ENCODE assay signal across 19 cellular contexts in the genomic region with DNA sequence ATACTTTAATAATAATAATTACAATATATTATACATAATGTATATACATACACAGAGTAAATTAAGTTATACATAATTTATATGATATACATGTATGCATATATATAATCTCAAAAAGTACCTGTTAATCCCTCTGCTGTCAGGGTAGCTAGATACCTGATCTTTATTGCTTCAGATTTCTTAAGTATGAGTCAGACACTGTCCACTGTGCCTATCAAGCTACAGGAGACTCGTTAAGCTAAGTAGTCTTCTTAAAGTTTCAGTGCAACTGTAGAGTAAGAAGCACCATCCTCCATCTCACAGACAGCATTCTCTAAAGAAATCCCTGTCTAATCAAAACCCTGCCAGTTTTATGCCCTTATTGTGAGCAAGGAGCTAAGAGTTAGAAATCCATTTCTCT.
DNase-seq lines count a peak whose midpoint lies in the region; ATAC-seq and TF ChIP-seq lines count a peak whose summit lies in the region.
"Had no signal": no experiment of that assay in that cellular context is flagged by ENCODE, and none has a peak within 500 bp of the region (broad histone marks: within the 10 kb centered on the region; RNA-seq: fewer than 3 reads in every experiment).

No MANE protein-coding gene starts in this region.

- no peaks in the 10 kb centered on the region for H4K20me1 ChIP-seq in HCT116 (ENCODE audit: insufficient read depth)

- no peaks in the 10 kb centered on the region for H3K79me2 ChIP-seq in HCT116 (ENCODE audit: insufficient read depth, low read length)

- no peak overlapping the region for H3K4me3 Mint-ChIP-seq in activated CD4-positive, alpha-beta memory T cell treated with anti-CD3 and anti-CD28 coated beads for 36 hours
- H3K4me3 Mint-ChIP-seq: CD14-positive monocyte had no signal

- H3K4me2 ChIP-seq in HCT116 (ENCODE audit: low read length), result peak overlapping the region; percentile 24; the same call in 1 of the 2 replicates

- RAD21 ChIA-PET in HCT116 (lab: Charles Lee; ENCODE audit: low non-redundant PET in 1 of 2, low total read pairs in 2 of 2, uncharacterized antibody in 2 of 2, unreplicated experiment in 2 of 2), result no interaction called here

- POLR2A ChIA-PET in A673 (lab: Charles Lee; ENCODE audit: low non-redundant PET) (no interaction called here), HCT116 (lab: Charles Lee) (no interaction called here)
- POLR2A ChIA-PET in activated CD4-positive, alpha-beta memory T cell treated with anti-CD3 and anti-CD28 coated beads for 36 hours (lab: Charles Lee), result no interaction called here

- H3K27ac ChIP-seq in A673 (ENCODE audit: low read depth, low read length, poor library complexity, severe bottlenecking) (no peak overlapping the region), HCT116 (ENCODE audit: low read depth, low read length) (no peak overlapping the region), WERI-Rb-1 (no peak overlapping the region)
- H3K27ac ChIP-seq: RWPE1, SJCRH30 had no signal

- no peak for TF ChIP-seq POLR2A in HCT116 (IDR thresholded peaks at IDR 0.05; ENCODE audit: borderline replicate concordance, extremely low read depth, insufficient read depth, insufficient read length)

- ATAC-seq in HCT116, result peak; percentile 61; the same call in 1 of the 2 replicates

- no peak overlapping the region for H3K27ac Mint-ChIP-seq in activated CD4-positive, alpha-beta memory T cell treated with anti-CD3 and anti-CD28 coated beads for 36 hours
- H3K27ac Mint-ChIP-seq: CD14-positive monocyte had no signal

- H3K9ac ChIP-seq in HCT116 (ENCODE audit: low read length), result no peak overlapping the region

- H3K4me3 ChIP-seq in A673 (ENCODE audit: low read depth, low read length, poor library complexity, severe bottlenecking), result no peak overlapping the region
- H3K4me3 ChIP-seq in HCT116 (replicated peaks in 1 of 2; ENCODE audit: low read depth in 1 of 2, low read length in 2 of 2), result no peak overlapping the region
- H3K4me3 ChIP-seq in WERI-Rb-1 (ENCODE audit: low read depth, low read length), result no peak overlapping the region
- H3K4me3 ChIP-seq: SJCRH30 had no signal

- TF ChIP-seq CTCF in A673 (conservative IDR thresholded peaks at IDR 0.05; ENCODE audit: low read depth, low read length) (no peak), HCT116 (IDR thresholded peaks at IDR 0.05 in 2 of 3, conservative IDR thresholded peaks at IDR 0.05 in 1 of 3; ENCODE audit: borderline replicate concordance in 1 of 3, insufficient read depth in 1 of 3, low read depth in 2 of 3, low read length in 2 of 3) (no peak), WERI-Rb-1 (IDR thresholded peaks at IDR 0.05; ENCODE audit: low read depth, low read length) (no peak)

- H3K4me1 Mint-ChIP-seq in activated CD4-positive, alpha-beta memory T cell treated with anti-CD3 and anti-CD28 coated beads for 36 hours (ENCODE audit: low read depth), result no peaks in the 10 kb centered on the region
- H3K4me1 Mint-ChIP-seq: CD14-positive monocyte had no signal

- H2AFZ ChIP-seq in HCT116 (ENCODE audit: low read depth, low read length, poor library complexity, severe bottlenecking), result peak overlapping the region; percentile 57

- intact Hi-C loops in A673 (cut with micrococcal nuclease; ENCODE audit: unreplicated experiment) (no loop called here), HCT116 (cut with micrococcal nuclease) (no loop called here)
- intact Hi-C loops in activated CD4-positive, alpha-beta memory T cell treated with anti-CD3 and anti-CD28 coated beads for 36 hours (cut with micrococcal nuclease), result no loop called here

- H3K4me1 ChIP-seq in A673 (ENCODE audit: insufficient read depth, low read length, poor library complexity, severe bottlenecking) (no peaks in the 10 kb centered on the region), HCT116 (ENCODE audit: control insufficient read depth in 1 of 2, insufficient read depth in 2 of 2, low read length in 2 of 2) (peaks cover 0 to 4% of the 10 kb centered on the region in 2 experiments; a peak in 3 of 4 replicates)
- H3K4me1 ChIP-seq: SJCRH30 had no signal

- CTCF ChIA-PET in A673 (lab: Charles Lee) (no interaction called here), HCT116 (lab: Charles Lee) (no interaction called here)
- CTCF ChIA-PET in activated CD4-positive, alpha-beta memory T cell treated with anti-CD3 and anti-CD28 coated beads for 36 hours (lab: Charles Lee), result no interaction called here

- H3K9me3 ChIP-seq in A673 (ENCODE audit: low read depth, low read length, poor library complexity, severe bottlenecking) (no peaks in the 10 kb centered on the region), HCT116 (ENCODE audit: control insufficient read depth in 1 of 2, insufficient read depth in 1 of 2, low read depth in 1 of 2, low read length in 2 of 2) (no peaks in the 10 kb centered on the region), WERI-Rb-1 (ENCODE audit: severe bottlenecking) (no peaks in the 10 kb centered on the region)
- H3K9me3 ChIP-seq: SJCRH30 had no signal

- no peaks in the 10 kb centered on the region for H3K27me3 Mint-ChIP-seq in activated CD4-positive, alpha-beta memory T cell treated with anti-CD3 and anti-CD28 coated beads for 36 hours

- no TSS peak for BruUV-seq in A673 (replicated peaks; lab: Mats Ljungman, UMichigan)
- BruUV-seq in HCT116 (replicated peaks; lab: Mats Ljungman, UMichigan), result no TSS peak

- no peaks in the 10 kb centered on the region for H3K9me2 ChIP-seq in HCT116 (ENCODE audit: insufficient read depth)

- no peaks in the 10 kb centered on the region for H3K36me3 ChIP-seq in A673 (ENCODE audit: insufficient read depth, low read length, poor library complexity, severe bottlenecking)
- H3K36me3 ChIP-seq in HCT116 (ENCODE audit: control insufficient read depth in 1 of 2, insufficient read depth in 2 of 2, low read length in 2 of 2), result no peaks in the 10 kb centered on the region
- H3K36me3 ChIP-seq in WERI-Rb-1, result no peaks in the 10 kb centered on the region
- H3K36me3 ChIP-seq: SJCRH30 had no signal

- no peaks in the 10 kb centered on the region for H3K27me3 ChIP-seq in A673 (replicated peaks; ENCODE audit: insufficient read depth, low read depth, low read length, poor library complexity)
- no peaks in the 10 kb centered on the region for H3K27me3 ChIP-seq in HCT116 (ENCODE audit: insufficient read depth, low read length)
- no peaks in the 10 kb centered on the region for H3K27me3 ChIP-seq in WERI-Rb-1 (ENCODE audit: insufficient read depth, low read depth, severe bottlenecking)
- H3K27me3 ChIP-seq: SJCRH30 had no signal

- no peak for TF ChIP-seq RAD21 in HCT116 (IDR thresholded peaks at IDR 0.05; ENCODE audit: low read depth)

- H3K36me3 Mint-ChIP-seq in activated CD4-positive, alpha-beta memory T cell treated with anti-CD3 and anti-CD28 coated beads for 36 hours, result no peaks in the 10 kb centered on the region
- H3K36me3 Mint-ChIP-seq: CD14-positive monocyte had no signal

- DNase-seq in A673 (ENCODE audit: low spot score) (peak; percentile 4), HCT116 (ENCODE audit: low read depth, low spot score) (no peak), WERI-Rb-1 (peak; percentile 12), iPS-NIHi11 (ENCODE audit: low spot score) (peak; percentile 15), DMS114 treated with DMSO at 0.1 percent for 48 hours (lab: John Stamatoyannopoulos, UW; ENCODE audit: unreplicated experiment) (no peak)
- no peak for DNase-seq in activated CD4-positive, alpha-beta T cell treated with anti-CD3 and anti-CD28 coated beads, Interleukin-2, amount 50 U/mL, for 4 hours
- DNase-seq in activated CD4-positive, alpha-beta memory T cell treated with anti-CD3 and anti-CD28 coated beads for 36 hours, result no peak
- DNase-seq: ACHN, AML-193, DMS153, H7, MM.1S, NCI-H1092 treated with DMSO at 0.1 percent for 48 hours, NCI-H2081 treated with DMSO at 0.1 percent for 48 hours, NCI-H2227 treated with DMSO at 0.1 percent for 48 hours, NCI-H526 treated with DMSO at 0.1 percent for 48 hours, SJCRH30 had no signal

- peaks cover 4% of the 10 kb centered on the region for H3K9me3 Mint-ChIP-seq in activated CD4-positive, alpha-beta memory T cell treated with anti-CD3 and anti-CD28 coated beads for 36 hours

TF ChIP-seq in HCT116, 20 proteins besides CTCF, POLR2A, EP300 and RAD21:
- TF ChIP-seq ZNF274 (IDR thresholded peaks at IDR 0.05; ENCODE audit: low read depth, low read length), result no peak
- 0 out of 2 replicates have a peak, but pooled peaks have one; percentile 12 for TF ChIP-seq FOSL1 (IDR thresholded peaks at IDR 0.05; ENCODE audit: low read depth)

Comparison
In these comparisons a context has a peak if more than half of its experiments do, and no peak if none do; other contexts are left out.
1. DNase-seq: peak in A673 (single experiment), WERI-Rb-1 (single experiment) and iPS-NIHi11 (single experiment); none in HCT116 (single experiment), activated CD4-positive, alpha-beta T cell treated with anti-CD3 and anti-CD28 coated beads, Interleukin-2, amount 50 U/mL, for 4 hours (0 of 2), DMS114 treated with DMSO at 0.1 percent for 48 hours (single experiment) and activated CD4-positive, alpha-beta memory T cell treated with anti-CD3 and anti-CD28 coated beads for 36 hours (single experiment).